Comparison of ENCODE assay signal across 10 cellular contexts in the genomic region with DNA sequence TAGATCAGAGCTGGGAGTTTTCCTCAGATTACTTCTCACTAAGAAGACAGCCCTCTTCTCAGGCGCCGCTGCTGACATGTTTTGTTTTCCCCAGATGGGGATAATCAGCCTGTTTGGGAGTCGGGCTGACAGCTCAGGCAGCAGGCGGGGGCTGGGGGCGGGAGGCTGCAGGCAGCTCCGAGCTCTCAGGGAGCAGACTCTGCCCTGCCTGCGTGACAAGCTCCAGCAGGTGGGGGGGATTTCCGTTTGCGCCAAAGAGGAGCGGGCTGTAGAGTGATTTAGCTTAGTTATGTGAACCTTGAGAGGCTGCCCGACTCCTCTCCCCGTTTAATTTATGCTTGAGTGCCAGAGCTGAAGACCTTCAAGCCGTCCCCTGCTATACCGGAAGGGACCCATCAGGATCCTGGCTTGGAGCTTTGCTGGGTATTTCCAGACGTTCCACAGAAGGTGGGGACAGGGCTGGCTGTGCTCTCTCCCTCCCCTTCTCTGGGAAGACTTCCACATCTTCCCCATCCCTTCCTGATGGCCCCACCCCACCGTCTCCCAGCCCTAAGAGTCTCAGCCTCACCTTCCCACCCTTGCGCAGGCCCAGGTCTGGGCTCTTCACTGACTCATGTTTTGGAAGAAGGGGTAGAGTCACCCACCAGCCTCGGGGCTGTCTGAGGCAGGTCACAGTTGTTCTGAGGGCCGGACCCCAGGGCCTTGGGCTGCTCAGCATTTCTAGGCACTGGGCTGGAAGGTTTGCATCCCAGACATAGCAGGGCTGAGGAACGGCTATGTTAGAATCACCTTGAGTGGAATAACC. TPM values are rescaled to one million over a fixed set of nuclear protein-coding genes. Genes with fewer than 3 reads are reported as not detected.
DNase-seq lines count a peak whose midpoint lies in the region; ATAC-seq, FAIRE-seq and TF ChIP-seq lines count a peak whose summit lies in the region.
"Had no signal": no experiment of that assay in that cellular context is flagged by ENCODE, and none has a peak within 500 bp of the region (broad histone marks: within the 10 kb centered on the region; RNA-seq: fewer than 3 reads in every experiment).

No MANE protein-coding gene starts in this region.

- no peaks in the 10 kb centered on the region for H3K27me3 ChIP-seq in colonic mucosa

- H3K36me3 ChIP-seq in colonic mucosa (no peaks in the 10 kb centered on the region), mucosa of descending colon (ENCODE audit: low read depth) (no peaks in the 10 kb centered on the region)

- no peak for FAIRE-seq in D721Med (lab: Jason Lieb, UNC)
- FAIRE-seq: islet of Langerhans had no signal

- H3K4me3 ChIP-seq in colonic mucosa: no peak overlapping the region
- H3K4me3 ChIP-seq in mucosa of descending colon: no peak overlapping the region

- CTCF ChIA-PET in activated CD4-positive, alpha-beta memory T cell treated with anti-CD3 and anti-CD28 coated beads for 36 hours (lab: Charles Lee): interaction anchor here (1.3 to 2.1 kb wide), 2 partner anchors 43 to 95 kb away, joined by 8 to 9 read pairs; no protein-coding TSS in a partner anchor

- peak; percentile 62 for DNase-seq in D721Med (ENCODE audit: insufficient read length, low spot score)
- DNase-seq in colonic mucosa: peak; percentile 20
- peak in 2 of 3 donors; percentile 14 to 34 for DNase-seq in mucosa of descending colon
- no peak for DNase-seq in effector CD8-positive, alpha-beta T cell (lab: John Stamatoyannopoulos, UW)
- DNase-seq in activated CD4-positive, alpha-beta memory T cell treated with anti-CD3 and anti-CD28 coated beads for 36 hours: no peak
- DNase-seq in COLO668 (lab: John Stamatoyannopoulos, UW; ENCODE audit: unreplicated experiment): no peak
- no peak for DNase-seq in DMS153 (lab: John Stamatoyannopoulos, UW)
- DNase-seq: NCI-H1105 treated with DMSO at 0.1 percent for 48 hours had no signal

- no peak overlapping the region for H3K9ac ChIP-seq in colonic mucosa (ENCODE audit: low read depth in 2 of 2, low read length in 2 of 2)

- intact Hi-C loops in colonic mucosa (cut with DNase I) (no loop called here), mucosa of descending colon (cut with DNase I, micrococcal nuclease) (no loop called here)
- intact Hi-C loops in activated CD4-positive, alpha-beta memory T cell treated with anti-CD3 and anti-CD28 coated beads for 36 hours (cut with micrococcal nuclease): no loop called here

- H3K4me1 ChIP-seq in colonic mucosa (no peaks in the 10 kb centered on the region), mucosa of descending colon (ENCODE audit: low read depth) (no peaks in the 10 kb centered on the region)

- POLR2A ChIA-PET in activated CD4-positive, alpha-beta memory T cell treated with anti-CD3 and anti-CD28 coated beads for 36 hours (lab: Charles Lee): no interaction called here

- no peak for TF ChIP-seq CTCF in D721Med (IDR thresholded peaks at IDR 0.05; ENCODE audit: insufficient read depth, missing control alignments)
- no peak for TF ChIP-seq CTCF in colonic mucosa (IDR thresholded peaks at IDR 0.05)
- no peak for TF ChIP-seq CTCF in mucosa of descending colon (IDR thresholded peaks at IDR 0.05)

- peaks cover 21% of the 10 kb centered on the region for H3K4me1 Mint-ChIP-seq in activated CD4-positive, alpha-beta memory T cell treated with anti-CD3 and anti-CD28 coated beads for 36 hours (ENCODE audit: low read depth)

- peaks cover 3% of the 10 kb centered on the region for H3K36me3 Mint-ChIP-seq in activated CD4-positive, alpha-beta memory T cell treated with anti-CD3 and anti-CD28 coated beads for 36 hours

- H3K9me3 ChIP-seq in colonic mucosa (no peaks in the 10 kb centered on the region), mucosa of descending colon (no peaks in the 10 kb centered on the region)

- no peaks in the 10 kb centered on the region for H3K27me3 Mint-ChIP-seq in activated CD4-positive, alpha-beta memory T cell treated with anti-CD3 and anti-CD28 coated beads for 36 hours

- no peak overlapping the region for H3K4me3 Mint-ChIP-seq in activated CD4-positive, alpha-beta memory T cell treated with anti-CD3 and anti-CD28 coated beads for 36 hours

- no peak overlapping the region for H3K27ac ChIP-seq in colonic mucosa

- H3K27ac Mint-ChIP-seq in activated CD4-positive, alpha-beta memory T cell treated with anti-CD3 and anti-CD28 coated beads for 36 hours: no peak overlapping the region

- H3K9me3 Mint-ChIP-seq in activated CD4-positive, alpha-beta memory T cell treated with anti-CD3 and anti-CD28 coated beads for 36 hours: peaks cover 6% of the 10 kb centered on the region

- ATAC-seq in HG03039 (IDR thresholded peaks at IDR 0.05; ENCODE audit: unreplicated experiment) (peak; percentile 63), mucosa of descending colon (peak; percentile 25)

RNA-seq across cellular contexts. Expression of a gene that starts 24.7 kb away (rescaled TPM):
- total RNA-seq in colonic mucosa (under 1 TPM; 0.37 to 0.90 TPM), mucosa of descending colon (10 to 100 TPM in 1 of 3 donors, 1 to 10 TPM in 1, under 1 TPM in 1; 0.26 to 15.0 (median 2.2) TPM)
- total RNA-seq in activated CD4-positive, alpha-beta memory T cell treated with anti-CD3 and anti-CD28 coated beads for 36 hours: not detected

Comparison
In these comparisons a context has a peak if more than half of its experiments do, and no peak if none do; other contexts are left out.
1. DNase-seq: peak in D721Med (single experiment), colonic mucosa (single experiment) and mucosa of descending colon (2 of 3); none in effector CD8-positive, alpha-beta T cell (single experiment), activated CD4-positive, alpha-beta memory T cell treated with anti-CD3 and anti-CD28 coated beads for 36 hours (single experiment), COLO668 (single experiment) and DMS153 (single experiment).